Comparison of ENCODE assay signal across 14 cellular contexts in the genomic region with DNA sequence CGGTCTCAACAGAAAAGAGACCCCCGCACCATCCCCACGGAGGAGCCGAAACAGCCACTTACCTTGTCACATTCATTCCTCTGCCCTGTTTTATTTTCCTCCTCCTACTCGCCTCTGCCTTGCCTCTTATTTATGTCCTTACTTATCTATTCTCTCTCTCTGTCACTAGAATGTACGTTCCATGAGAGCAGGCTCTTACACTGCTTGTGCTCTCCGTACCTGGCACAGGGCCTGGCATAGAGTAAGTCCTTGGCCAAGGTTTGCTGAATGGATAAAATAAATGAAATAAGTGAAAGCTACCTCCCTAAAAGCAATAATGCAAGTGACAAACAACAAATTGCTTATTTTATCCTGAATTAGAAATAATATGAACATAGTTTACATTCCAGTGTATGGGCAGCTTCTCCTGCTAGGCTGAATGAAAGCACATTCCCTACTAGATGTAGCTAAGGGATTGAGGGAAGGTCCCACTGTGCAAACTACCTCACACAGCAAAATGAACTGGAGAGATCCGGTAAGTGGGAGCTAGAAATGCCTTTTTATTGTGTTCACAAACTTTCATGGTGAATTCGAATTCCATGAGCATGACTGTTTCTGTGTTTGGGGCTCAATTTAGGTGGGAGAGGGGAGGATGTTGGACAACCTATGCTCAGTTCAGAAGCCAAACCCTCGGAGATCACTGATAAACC.
"Had no signal": no experiment of that assay in that cellular context is flagged by ENCODE, and none has a peak within 500 bp of the region (broad histone marks: within the 10 kb centered on the region; RNA-seq: fewer than 3 reads in every experiment).

No MANE protein-coding gene starts in this region.

- H3K79me2 ChIP-seq: parathyroid adenoma had no signal

- H3K9me3 Mint-ChIP-seq: activated naive CD4-positive, alpha-beta T cell treated with anti-CD3 and anti-CD28 coated beads, Interleukin-2, amount 10 ng/mL, durations not matched to agents 7 days and 5 days; activated T-helper 2 cell treated with anti-CD3 and anti-CD28 coated beads, Interferon-gamma antibody, Interleukin-2, Interleukin-4, amounts not matched to agents 10 μg/mL and 5 μg/mL and 100 μg/mL, durations not matched to agents 14 hours and 24 hours and 36 hours; neural crest cell had no signal

- H3K4me3 ChIP-seq: gastrocnemius medialis, heart right ventricle, skin epidermis, stomach, thoracic aorta had no signal

- H3K27me3 ChIP-seq: gastrocnemius medialis, heart right ventricle, stomach had no signal

- H3K9me3 ChIP-seq: gastrocnemius medialis, heart right ventricle, stomach, thoracic aorta had no signal

- DNase-seq: activated naive CD4-positive, alpha-beta T cell treated with anti-CD3 and anti-CD28 coated beads, Interleukin-2, amount 10 ng/mL, durations not matched to agents 7 days and 5 days; gastrocnemius medialis; heart right ventricle; retina; stomach; T-helper 17 cell had no signal

- H2AFZ ChIP-seq: parathyroid adenoma had no signal

- H3K4me1 Mint-ChIP-seq: activated naive CD4-positive, alpha-beta T cell treated with anti-CD3 and anti-CD28 coated beads, Interleukin-2, amount 10 ng/mL, durations not matched to agents 7 days and 5 days; neural crest cell; T-helper 17 cell had no signal

- H3K27ac ChIP-seq: gastrocnemius medialis, heart right ventricle, parathyroid adenoma, skin epidermis, stomach, thoracic aorta had no signal

- H3K4me3 Mint-ChIP-seq: activated naive CD4-positive, alpha-beta T cell treated with anti-CD3 and anti-CD28 coated beads, Interleukin-2, amount 10 ng/mL, durations not matched to agents 7 days and 5 days; neural crest cell; T-helper 17 cell had no signal

- H3K9ac ChIP-seq: parathyroid adenoma had no signal

- H3K27me3 Mint-ChIP-seq: activated naive CD4-positive, alpha-beta T cell treated with anti-CD3 and anti-CD28 coated beads, Interleukin-2, amount 10 ng/mL, durations not matched to agents 7 days and 5 days; T-helper 17 cell had no signal

- ATAC-seq: esophagus mucosa, gastrocnemius medialis, heart right ventricle, T-helper 17 cell had no signal

- H3K36me3 ChIP-seq: gastrocnemius medialis, thoracic aorta had no signal

- H3K4me1 ChIP-seq: parathyroid adenoma, stomach had no signal

- FAIRE-seq: endometrium, TTC549 had no signal

- H3K27ac Mint-ChIP-seq: activated naive CD4-positive, alpha-beta T cell treated with anti-CD3 and anti-CD28 coated beads, Interleukin-2, amount 10 ng/mL, durations not matched to agents 7 days and 5 days; activated T-helper 2 cell treated with anti-CD3 and anti-CD28 coated beads, Interferon-gamma antibody, Interleukin-2, Interleukin-4, amounts not matched to agents 10 μg/mL and 5 μg/mL and 100 μg/mL, durations not matched to agents 14 hours and 24 hours and 36 hours; T-helper 17 cell had no signal
